ENCODE assay signal across 2 cellular contexts in genomic region chr12:19138551-19139344, GRCh38.
TF ChIP-seq lines count a peak whose summit lies in the region.

No MANE protein-coding gene starts in this region.

TF ChIP-seq in IMR-90, 13 proteins besides CTCF, POLR2A, EP300 and RAD21:
- no peak for TF ChIP-seq RFX5 (IDR thresholded peaks at IDR 0.05; ENCODE audit: low read depth, low read length)
- TF ChIP-seq, protein P1, sequence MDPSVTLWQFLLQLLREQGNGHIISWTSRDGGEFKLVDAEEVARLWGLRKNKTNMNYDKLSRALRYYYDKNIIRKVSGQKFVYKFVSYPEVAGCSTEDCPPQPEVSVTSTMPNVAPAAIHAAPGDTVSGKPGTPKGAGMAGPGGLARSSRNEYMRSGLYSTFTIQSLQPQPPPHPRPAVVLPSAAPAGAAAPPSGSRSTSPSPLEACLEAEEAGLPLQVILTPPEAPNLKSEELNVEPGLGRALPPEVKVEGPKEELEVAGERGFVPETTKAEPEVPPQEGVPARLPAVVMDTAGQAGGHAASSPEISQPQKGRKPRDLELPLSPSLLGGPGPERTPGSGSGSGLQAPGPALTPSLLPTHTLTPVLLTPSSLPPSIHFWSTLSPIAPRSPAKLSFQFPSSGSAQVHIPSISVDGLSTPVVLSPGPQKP (IDR thresholded peaks at IDR 0.05; ENCODE audit: borderline replicate concordance, low read depth, low read length): no peak
- no peak for TF ChIP-seq MXI1 (IDR thresholded peaks at IDR 0.05; ENCODE audit: borderline replicate concordance, low read depth, low read length)

TF ChIP-seq in K562, 482 proteins besides CTCF, POLR2A, EP300 and RAD21:
- TF ChIP-seq SRSF7 (optimal IDR thresholded peaks at IDR 0.05; ENCODE audit: low read depth, low read length) (no peak), FOXK2 (conservative IDR thresholded peaks at IDR 0.05 in 1 of 2, IDR thresholded peaks at IDR 0.05 in 1 of 2; ENCODE audit: low read depth in 2 of 2) (no peak), AFF1 (IDR thresholded peaks at IDR 0.05; ENCODE audit: low read depth in 1 of 2, partially characterized antibody in 2 of 2) (no peak), HDAC3 (IDR thresholded peaks at IDR 0.05; ENCODE audit: borderline replicate concordance, partially characterized antibody) (no peak), MAFK (IDR thresholded peaks at IDR 0.05; ENCODE audit: low read length) (no peak)
- TF ChIP-seq, protein P2, sequence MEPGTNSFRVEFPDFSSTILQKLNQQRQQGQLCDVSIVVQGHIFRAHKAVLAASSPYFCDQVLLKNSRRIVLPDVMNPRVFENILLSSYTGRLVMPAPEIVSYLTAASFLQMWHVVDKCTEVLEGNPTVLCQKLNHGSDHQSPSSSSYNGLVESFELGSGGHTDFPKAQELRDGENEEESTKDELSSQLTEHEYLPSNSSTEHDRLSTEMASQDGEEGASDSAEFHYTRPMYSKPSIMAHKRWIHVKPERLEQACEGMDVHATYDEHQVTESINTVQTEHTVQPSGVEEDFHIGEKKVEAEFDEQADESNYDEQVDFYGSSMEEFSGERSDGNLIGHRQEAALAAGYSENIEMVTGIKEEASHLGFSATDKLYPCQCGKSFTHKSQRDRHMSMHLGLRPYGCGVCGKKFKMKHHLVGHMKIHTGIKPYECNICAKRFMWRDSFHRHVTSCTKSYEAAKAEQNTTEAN (CRISPR knock-in tag; IDR thresholded peaks at IDR 0.05): no peak
- TF ChIP-seq, protein P3, sequence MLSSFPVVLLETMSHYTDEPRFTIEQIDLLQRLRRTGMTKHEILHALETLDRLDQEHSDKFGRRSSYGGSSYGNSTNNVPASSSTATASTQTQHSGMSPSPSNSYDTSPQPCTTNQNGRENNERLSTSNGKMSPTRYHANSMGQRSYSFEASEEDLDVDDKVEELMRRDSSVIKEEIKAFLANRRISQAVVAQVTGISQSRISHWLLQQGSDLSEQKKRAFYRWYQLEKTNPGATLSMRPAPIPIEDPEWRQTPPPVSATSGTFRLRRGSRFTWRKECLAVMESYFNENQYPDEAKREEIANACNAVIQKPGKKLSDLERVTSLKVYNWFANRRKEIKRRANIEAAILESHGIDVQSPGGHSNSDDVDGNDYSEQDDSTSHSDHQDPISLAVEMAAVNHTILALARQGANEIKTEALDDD (IDR thresholded peaks at IDR 0.05): peak; percentile 66
